Comparison of ENCODE assay signal across 11 cellular contexts in genomic region chr4:14196141-14196540, GRCh38.
DNase-seq lines count a peak whose midpoint lies in the region; ATAC-seq lines count a peak whose summit lies in the region.
"Had no signal": no experiment of that assay in that cellular context is flagged by ENCODE, and none has a peak within 500 bp of the region (broad histone marks: within the 10 kb centered on the region; RNA-seq: fewer than 3 reads in every experiment).

No MANE protein-coding gene starts in this region.

- H3K9ac ChIP-seq in adipocyte (ENCODE audit: low read length): no peak overlapping the region

- H3K27ac ChIP-seq in aorta (ENCODE audit: low read depth in 1 of 2, low read length in 2 of 2): no peak overlapping the region
- H3K27ac ChIP-seq: thyroid gland had no signal

- H3K4me1 ChIP-seq in adipocyte (ENCODE audit: control insufficient read depth, insufficient read depth, low read length) (no peaks in the 10 kb centered on the region), aorta (ENCODE audit: control insufficient read depth in 1 of 2, insufficient read depth in 2 of 2, low read length in 2 of 2) (no peaks in the 10 kb centered on the region)
- H3K4me1 ChIP-seq: HAP-1, thyroid gland had no signal

- H3K9me3 ChIP-seq in adipocyte (ENCODE audit: control insufficient read depth, low read length): no peaks in the 10 kb centered on the region
- no peaks in the 10 kb centered on the region for H3K9me3 ChIP-seq in aorta (ENCODE audit: control insufficient read depth, low read length)
- H3K9me3 ChIP-seq: HAP-1, thyroid gland had no signal

- 9 to 10% methylated on average over 7 of the region's 7 CpGs for WGBS in aorta, 2 donors

- intact Hi-C loops in left ventricle myocardium superior (cut with micrococcal nuclease) (no loop called here), aorta (cut with DNase I) (no loop called here)

- H3K36me3 ChIP-seq in adipocyte (ENCODE audit: control insufficient read depth, insufficient read depth, low read length, severe bottlenecking): no peaks in the 10 kb centered on the region
- H3K36me3 ChIP-seq in aorta (ENCODE audit: control insufficient read depth in 1 of 2, insufficient read depth in 2 of 2, low read length in 1 of 2): no peaks in the 10 kb centered on the region
- H3K36me3 ChIP-seq: HAP-1, thyroid gland had no signal

- no peak overlapping the region for H3K4me3 ChIP-seq in adipocyte (ENCODE audit: low read length)
- H3K4me3 ChIP-seq in aorta (ENCODE audit: low read length in 2 of 2): no peak overlapping the region
- H3K4me3 ChIP-seq: HAP-1, thyroid gland had no signal

- no peaks in the 10 kb centered on the region for H3K27me3 ChIP-seq in adipocyte (replicated peaks; ENCODE audit: control insufficient read depth, insufficient read depth, low read length)
- H3K27me3 ChIP-seq in aorta (ENCODE audit: control insufficient read depth in 1 of 2, insufficient read depth in 2 of 2, low read length in 1 of 2): no peaks in the 10 kb centered on the region
- H3K27me3 ChIP-seq: thyroid gland had no signal

- ATAC-seq in left ventricle myocardium superior: no peak
- no peak for ATAC-seq in aorta (ENCODE audit: low FRiP score)
- no peak for ATAC-seq in GM19463 (IDR thresholded peaks at IDR 0.05; ENCODE audit: unreplicated experiment)

- peak; percentile 14 for DNase-seq in stimulated activated CD4-positive, alpha-beta T cell treated with anti-CD3 and anti-CD28 coated beads, Interleukin-15, amount 100 ng/mL, for 24 hours
- no peak for DNase-seq in stimulated activated CD4-positive, alpha-beta T cell treated with anti-CD3 and anti-CD28 coated beads, Interleukin-4, amount 100 ng/mL, for 4 hours
- DNase-seq in adipocyte (ENCODE audit: low read depth) (peak; percentile 77), left ventricle myocardium superior (peak; percentile 60), aorta (peak; percentile 55 to 73), NCI-H2196 treated with DMSO at 0.1 percent for 48 hours (lab: John Stamatoyannopoulos, UW; ENCODE audit: unreplicated experiment) (no peak), retina (no peak)
- DNase-seq: NCI-H774 had no signal

Comparison
In these comparisons a context has a peak if more than half of its experiments do, and no peak if none do; other contexts are left out.
1. DNase-seq: peak in stimulated activated CD4-positive, alpha-beta T cell treated with anti-CD3 and anti-CD28 coated beads, Interleukin-15, amount 100 ng/mL, for 24 hours (single experiment), adipocyte (single experiment), left ventricle myocardium superior (single experiment) and aorta (2 of 2); none in stimulated activated CD4-positive, alpha-beta T cell treated with anti-CD3 and anti-CD28 coated beads, Interleukin-4, amount 100 ng/mL, for 4 hours (0 of 2), NCI-H2196 treated with DMSO at 0.1 percent for 48 hours (single experiment) and retina (single experiment).